In genomic region chr16:87880117-87880696, GRCh38 we compare ENCODE assay signal across 1 cellular context.
A peak's percentile ranks its signal among the peaks of the same experiment; 100 is the strongest.
TF ChIP-seq lines count a peak whose summit lies in the region.

No MANE protein-coding gene starts in this region.

TF ChIP-seq in HepG2, 621 proteins besides CTCF, POLR2A, EP300 and RAD21 (continued from another document and continues in another):
- TF ChIP-seq ZFP91 (CRISPR knock-in tag; IDR thresholded peaks at IDR 0.05; ENCODE audit: borderline replicate concordance) (0 out of 2 replicates have a peak, but pooled peaks have one; percentile 26), ZNF724P (CRISPR knock-in tag; IDR thresholded peaks at IDR 0.05; ENCODE audit: borderline replicate concordance) (0 out of 2 replicates have a peak, but pooled peaks have one; percentile 35), ZNF687 (CRISPR knock-in tag; IDR thresholded peaks at IDR 0.05) (peak; percentile 61), ZNF605 (CRISPR knock-in tag; IDR thresholded peaks at IDR 0.05) (peak; percentile 25; the same call in 1 of the 2 replicates), MTA1 (CRISPR knock-in tag; IDR thresholded peaks at IDR 0.05; ENCODE audit: borderline replicate concordance) (peak; percentile 60; the same call in 1 of the 2 replicates), NRL (CRISPR knock-in tag; IDR thresholded peaks at IDR 0.05; ENCODE audit: borderline replicate concordance) (peak; percentile 56), HDAC1 (CRISPR knock-in tag; IDR thresholded peaks at IDR 0.05) (no peak), ZNF710 (CRISPR knock-in tag; IDR thresholded peaks at IDR 0.05; ENCODE audit: borderline replicate concordance) (peak; percentile 43; the same call in 1 of the 2 replicates), GFI1 (CRISPR knock-in tag; IDR thresholded peaks at IDR 0.05; ENCODE audit: borderline replicate concordance) (no peak), ZBTB46 (CRISPR knock-in tag; IDR thresholded peaks at IDR 0.05; ENCODE audit: borderline replicate concordance) (0 out of 2 replicates have a peak, but pooled peaks have one; percentile 36), SP2 (CRISPR knock-in tag; IDR thresholded peaks at IDR 0.05) (no peak), NFE2 (CRISPR knock-in tag; IDR thresholded peaks at IDR 0.05) (no peak), ZNF556 (CRISPR knock-in tag; IDR thresholded peaks at IDR 0.05; ENCODE audit: borderline replicate concordance) (peak; percentile 47; the same call in 1 of the 2 replicates), ZNF234 (CRISPR knock-in tag; conservative IDR thresholded peaks at IDR 0.05) (no peak), PITX1 (CRISPR knock-in tag; IDR thresholded peaks at IDR 0.05) (peak; percentile 25; the same call in 1 of the 2 replicates), CCAR2 (optimal IDR thresholded peaks at IDR 0.05; ENCODE audit: low read depth, low read length) (no peak), HNRNPLL (IDR thresholded peaks at IDR 0.05; ENCODE audit: low read depth, low read length, poor library complexity, severe bottlenecking) (peak; percentile 36), ZNF768 (CRISPR knock-in tag; IDR thresholded peaks at IDR 0.05) (peak; percentile 68; the same call in 1 of the 2 replicates), HNF1A (IDR thresholded peaks at IDR 0.05; ENCODE audit: low read depth) (no peak), HNF1A (CRISPR knock-in tag; IDR thresholded peaks at IDR 0.05; ENCODE audit: borderline replicate concordance) (0 out of 2 replicates have a peak, but pooled peaks have one; percentile 26), ZNF891 (CRISPR knock-in tag; IDR thresholded peaks at IDR 0.05) (0 out of 2 replicates have a peak, but pooled peaks have one; percentile 58), TEAD3 (CRISPR knock-in tag; optimal IDR thresholded peaks at IDR 0.05; ENCODE audit: borderline replicate concordance) (peak; percentile 25)
- TF ChIP-seq, protein P1, sequence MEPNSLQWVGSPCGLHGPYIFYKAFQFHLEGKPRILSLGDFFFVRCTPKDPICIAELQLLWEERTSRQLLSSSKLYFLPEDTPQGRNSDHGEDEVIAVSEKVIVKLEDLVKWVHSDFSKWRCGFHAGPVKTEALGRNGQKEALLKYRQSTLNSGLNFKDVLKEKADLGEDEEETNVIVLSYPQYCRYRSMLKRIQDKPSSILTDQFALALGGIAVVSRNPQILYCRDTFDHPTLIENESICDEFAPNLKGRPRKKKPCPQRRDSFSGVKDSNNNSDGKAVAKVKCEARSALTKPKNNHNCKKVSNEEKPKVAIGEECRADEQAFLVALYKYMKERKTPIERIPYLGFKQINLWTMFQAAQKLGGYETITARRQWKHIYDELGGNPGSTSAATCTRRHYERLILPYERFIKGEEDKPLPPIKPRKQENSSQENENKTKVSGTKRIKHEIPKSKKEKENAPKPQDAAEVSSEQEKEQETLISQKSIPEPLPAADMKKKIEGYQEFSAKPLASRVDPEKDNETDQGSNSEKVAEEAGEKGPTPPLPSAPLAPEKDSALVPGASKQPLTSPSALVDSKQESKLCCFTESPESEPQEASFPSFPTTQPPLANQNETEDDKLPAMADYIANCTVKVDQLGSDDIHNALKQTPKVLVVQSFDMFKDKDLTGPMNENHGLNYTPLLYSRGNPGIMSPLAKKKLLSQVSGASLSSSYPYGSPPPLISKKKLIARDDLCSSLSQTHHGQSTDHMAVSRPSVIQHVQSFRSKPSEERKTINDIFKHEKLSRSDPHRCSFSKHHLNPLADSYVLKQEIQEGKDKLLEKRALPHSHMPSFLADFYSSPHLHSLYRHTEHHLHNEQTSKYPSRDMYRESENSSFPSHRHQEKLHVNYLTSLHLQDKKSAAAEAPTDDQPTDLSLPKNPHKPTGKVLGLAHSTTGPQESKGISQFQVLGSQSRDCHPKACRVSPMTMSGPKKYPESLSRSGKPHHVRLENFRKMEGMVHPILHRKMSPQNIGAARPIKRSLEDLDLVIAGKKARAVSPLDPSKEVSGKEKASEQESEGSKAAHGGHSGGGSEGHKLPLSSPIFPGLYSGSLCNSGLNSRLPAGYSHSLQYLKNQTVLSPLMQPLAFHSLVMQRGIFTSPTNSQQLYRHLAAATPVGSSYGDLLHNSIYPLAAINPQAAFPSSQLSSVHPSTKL (CRISPR knock-in tag; IDR thresholded peaks at IDR 0.05): 0 out of 2 replicates have a peak, but pooled peaks have one; percentile 7
- TF ChIP-seq, protein P2, sequence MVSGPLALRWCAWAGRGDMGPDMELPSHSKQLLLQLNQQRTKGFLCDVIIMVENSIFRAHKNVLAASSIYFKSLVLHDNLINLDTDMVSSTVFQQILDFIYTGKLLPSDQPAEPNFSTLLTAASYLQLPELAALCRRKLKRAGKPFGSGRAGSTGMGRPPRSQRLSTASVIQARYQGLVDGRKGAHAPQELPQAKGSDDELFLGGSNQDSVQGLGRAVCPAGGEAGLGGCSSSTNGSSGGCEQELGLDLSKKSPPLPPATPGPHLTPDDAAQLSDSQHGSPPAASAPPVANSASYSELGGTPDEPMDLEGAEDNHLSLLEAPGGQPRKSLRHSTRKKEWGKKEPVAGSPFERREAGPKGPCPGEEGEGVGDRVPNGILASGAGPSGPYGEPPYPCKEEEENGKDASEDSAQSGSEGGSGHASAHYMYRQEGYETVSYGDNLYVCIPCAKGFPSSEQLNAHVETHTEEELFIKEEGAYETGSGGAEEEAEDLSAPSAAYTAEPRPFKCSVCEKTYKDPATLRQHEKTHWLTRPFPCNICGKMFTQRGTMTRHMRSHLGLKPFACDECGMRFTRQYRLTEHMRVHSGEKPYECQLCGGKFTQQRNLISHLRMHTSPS (CRISPR knock-in tag; IDR thresholded peaks at IDR 0.05; ENCODE audit: low read depth): peak; percentile 21; the same call in 1 of the 2 replicates
